15 cellular contexts compared by ENCODE assay signal in the genomic region with DNA sequence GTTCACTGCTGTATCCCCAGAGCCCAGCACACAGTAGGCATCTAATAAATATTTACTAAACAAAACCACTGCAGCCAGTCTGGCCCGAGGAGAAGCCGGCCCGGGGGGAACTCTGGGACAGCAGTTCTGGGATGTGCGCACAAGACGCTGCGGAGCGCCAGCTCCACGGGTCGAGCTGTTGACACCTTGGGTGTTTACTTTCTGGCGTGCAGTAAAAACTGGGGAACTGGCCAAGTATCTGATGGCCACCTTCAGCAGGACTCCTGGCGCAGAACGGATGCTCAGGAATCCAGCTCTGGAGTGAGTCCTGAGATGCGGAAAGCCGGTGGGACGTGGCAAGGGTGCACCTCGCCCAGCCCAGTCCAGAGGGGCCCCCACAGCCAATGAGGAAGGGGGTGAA.
DNase-seq lines count a peak whose midpoint lies in the region; ATAC-seq and TF ChIP-seq lines count a peak whose summit lies in the region.
"Had no signal": no experiment of that assay in that cellular context is flagged by ENCODE, and none has a peak within 500 bp of the region (broad histone marks: within the 10 kb centered on the region; RNA-seq: fewer than 3 reads in every experiment).

No MANE protein-coding gene starts in this region.

- no peak for ATAC-seq in WTC11
- no peak for ATAC-seq in gastrocnemius medialis
- ATAC-seq in HG02759 (IDR thresholded peaks at IDR 0.05; ENCODE audit: unreplicated experiment): no peak
- no peak for ATAC-seq in GM19463 (IDR thresholded peaks at IDR 0.05; ENCODE audit: unreplicated experiment)

- H3K36me3 ChIP-seq in HUES6 (ENCODE audit: control insufficient read depth, insufficient read depth, low read length) (0 out of 2 replicates have a peak, but pooled peaks cover 2% of the 10 kb centered on the region), hepatocyte (replicated peaks; ENCODE audit: insufficient read depth, low read depth) (no peaks in the 10 kb centered on the region), gastrocnemius medialis (no peaks in the 10 kb centered on the region)

- POLR2A ChIA-PET in WTC11 (lab: Charles Lee): no interaction called here

- no peaks in the 10 kb centered on the region for H3K36me3 Mint-ChIP-seq in WTC11

- peaks cover 81% of the 10 kb centered on the region for H3K4me1 ChIP-seq in HUES6 (ENCODE audit: control insufficient read depth, insufficient read depth, low read length)
- H3K4me1 ChIP-seq in hepatocyte (ENCODE audit: insufficient read depth): peaks cover 75% of the 10 kb centered on the region
- peaks cover 65 to 71% of the 10 kb centered on the region in 2 donors for H3K4me1 ChIP-seq in gastrocnemius medialis

- peaks cover 86% of the 10 kb centered on the region for H3K4me1 Mint-ChIP-seq in WTC11

- in situ Hi-C loops in gastrocnemius medialis (cut with MboI; ENCODE audit: low sequenced_read_pairs in 4 of 4): loop anchor here in 1 of 4 donors (25.0 kb wide), 1 partner anchor 115 kb away; no protein-coding TSS in a partner anchor

- peak overlapping the region; percentile 84; the same call in 1 of the 2 replicates for H3K27ac ChIP-seq in HUES6 (ENCODE audit: low read depth, low read length)
- peak overlapping the region; percentile 79 for H3K27ac ChIP-seq in hepatocyte
- peak overlapping the region in 3 of 4 donors; percentile 39 to 65 (median 49) for H3K27ac ChIP-seq in gastrocnemius medialis

- no peaks in the 10 kb centered on the region for H3K27me3 ChIP-seq in HUES6 (ENCODE audit: control insufficient read depth, insufficient read depth, low read length)
- no peaks in the 10 kb centered on the region for H3K27me3 ChIP-seq in hepatocyte
- H3K27me3 ChIP-seq in gastrocnemius medialis: no peaks in the 10 kb centered on the region

- intact Hi-C loops in gastrocnemius medialis (cut with DNase I; ENCODE audit: low total_unique reads): no loop called here

- H3K9me3 Mint-ChIP-seq in WTC11: no peaks in the 10 kb centered on the region
- H3K9me3 Mint-ChIP-seq: activated naive CD8-positive, alpha-beta T cell treated with anti-CD3 and anti-CD28 coated beads for 36 hours had no signal

- no peaks in the 10 kb centered on the region for H3K27me3 Mint-ChIP-seq in WTC11 (ENCODE audit: low read depth)
- H3K27me3 Mint-ChIP-seq: activated naive CD8-positive, alpha-beta T cell treated with anti-CD3 and anti-CD28 coated beads for 36 hours had no signal

- H3K4me3 ChIP-seq in HUES6 (ENCODE audit: low read depth, low read length) (no peak overlapping the region), hepatocyte (no peak overlapping the region), gastrocnemius medialis (no peak overlapping the region)

- H3K9me3 ChIP-seq in HUES6 (ENCODE audit: control insufficient read depth, insufficient read depth, low read depth, low read length) (no peaks in the 10 kb centered on the region), hepatocyte (ENCODE audit: low read depth) (no peaks in the 10 kb centered on the region), gastrocnemius medialis (no peaks in the 10 kb centered on the region)

- no peak for TF ChIP-seq CTCF in WTC11 (IDR thresholded peaks at IDR 0.05)
- TF ChIP-seq CTCF in hepatocyte (IDR thresholded peaks at IDR 0.05; ENCODE audit: poor library complexity): no peak
- TF ChIP-seq CTCF in gastrocnemius medialis (IDR thresholded peaks at IDR 0.05 in 4 of 5, conservative IDR thresholded peaks at IDR 0.05 in 1 of 5): no peak

- no peaks in the 10 kb centered on the region for H3K9me2 ChIP-seq in hepatocyte (replicated peaks; ENCODE audit: insufficient read depth)

- H2AFZ ChIP-seq in hepatocyte: no peak overlapping the region

- DNase-seq in WTC11 (ENCODE audit: low spot score): no peak
- DNase-seq in hepatocyte (ENCODE audit: low spot score): no peak
- DNase-seq in gastrocnemius medialis: peak in 1 of 2 donors; percentile 54
- DNase-seq in hepatic stellate cell (ENCODE audit: low spot score): no peak
- DNase-seq: activated CD4-positive, alpha-beta T cell treated with anti-CD3 and anti-CD28 coated beads, Interleukin-2, amount 50 U/mL, for 4 hours; activated naive CD8-positive, alpha-beta T cell treated with anti-CD3 and anti-CD28 coated beads for 36 hours; activated T-cell treated with anti-CD3 and anti-CD28 coated beads, Interleukin-2, amount 50 U/mL, for 1 hour; DMS 273 treated with DMSO at 0.1 percent for 48 hours; NCI-H1930; NCI-H510A; OCI-M1; stimulated activated CD4-positive, alpha-beta T cell treated with anti-CD3 and anti-CD28 coated beads, Interleukin-4, amount 100 ng/mL, for 1 hour had no signal

- H4K20me1 ChIP-seq in hepatocyte (ENCODE audit: insufficient read depth, poor library complexity, severe bottlenecking): peaks cover 73% of the 10 kb centered on the region

- peak overlapping the region; percentile 96 for H3K27ac Mint-ChIP-seq in WTC11

- TF ChIP-seq POLR2A in gastrocnemius medialis (IDR thresholded peaks at IDR 0.05): no peak

- no peak overlapping the region for H3K4me3 Mint-ChIP-seq in WTC11
- H3K4me3 Mint-ChIP-seq: activated naive CD8-positive, alpha-beta T cell treated with anti-CD3 and anti-CD28 coated beads for 36 hours had no signal

- CTCF ChIA-PET in WTC11 (lab: Charles Lee): interaction anchor here (0.6 to 4.0 kb wide), 3 partner anchors 10 to 270 kb away, joined by 3 to 12 read pairs (median 3); no protein-coding TSS in a partner anchor

- H3K9ac ChIP-seq in HUES6 (ENCODE audit: low read length): no peak overlapping the region

- H3K79me2 ChIP-seq in hepatocyte: peaks cover 96% of the 10 kb centered on the region

- no peak overlapping the region for H3K4me2 ChIP-seq in hepatocyte

- WGBS in hepatocyte (ENCODE audit: low lambda C conversion rate, missing lambda C conversion rate): 68% methylated on average over 16 of the region's 16 CpGs

TF ChIP-seq in WTC11, 78 proteins besides CTCF, POLR2A, EP300 and RAD21:
- TF ChIP-seq, protein P1, sequence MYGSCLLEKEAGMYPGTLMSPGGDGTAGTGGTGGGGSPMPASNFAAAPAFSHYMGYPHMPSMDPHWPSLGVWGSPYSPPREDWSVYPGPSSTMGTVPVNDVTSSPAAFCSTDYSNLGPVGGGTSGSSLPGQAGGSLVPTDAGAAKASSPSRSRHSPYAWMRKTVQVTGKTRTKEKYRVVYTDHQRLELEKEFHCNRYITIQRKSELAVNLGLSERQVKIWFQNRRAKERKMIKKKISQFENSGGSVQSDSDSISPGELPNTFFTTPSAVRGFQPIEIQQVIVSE (CRISPR knock-in tag; IDR thresholded peaks at IDR 0.05; ENCODE audit: borderline replicate concordance): no peak
- no peak for TF ChIP-seq NR2C2 (CRISPR knock-in tag; IDR thresholded peaks at IDR 0.05)
- TF ChIP-seq KAT7 (CRISPR knock-in tag; IDR thresholded peaks at IDR 0.05; ENCODE audit: borderline replicate concordance): no peak
- TF ChIP-seq, protein P2, sequence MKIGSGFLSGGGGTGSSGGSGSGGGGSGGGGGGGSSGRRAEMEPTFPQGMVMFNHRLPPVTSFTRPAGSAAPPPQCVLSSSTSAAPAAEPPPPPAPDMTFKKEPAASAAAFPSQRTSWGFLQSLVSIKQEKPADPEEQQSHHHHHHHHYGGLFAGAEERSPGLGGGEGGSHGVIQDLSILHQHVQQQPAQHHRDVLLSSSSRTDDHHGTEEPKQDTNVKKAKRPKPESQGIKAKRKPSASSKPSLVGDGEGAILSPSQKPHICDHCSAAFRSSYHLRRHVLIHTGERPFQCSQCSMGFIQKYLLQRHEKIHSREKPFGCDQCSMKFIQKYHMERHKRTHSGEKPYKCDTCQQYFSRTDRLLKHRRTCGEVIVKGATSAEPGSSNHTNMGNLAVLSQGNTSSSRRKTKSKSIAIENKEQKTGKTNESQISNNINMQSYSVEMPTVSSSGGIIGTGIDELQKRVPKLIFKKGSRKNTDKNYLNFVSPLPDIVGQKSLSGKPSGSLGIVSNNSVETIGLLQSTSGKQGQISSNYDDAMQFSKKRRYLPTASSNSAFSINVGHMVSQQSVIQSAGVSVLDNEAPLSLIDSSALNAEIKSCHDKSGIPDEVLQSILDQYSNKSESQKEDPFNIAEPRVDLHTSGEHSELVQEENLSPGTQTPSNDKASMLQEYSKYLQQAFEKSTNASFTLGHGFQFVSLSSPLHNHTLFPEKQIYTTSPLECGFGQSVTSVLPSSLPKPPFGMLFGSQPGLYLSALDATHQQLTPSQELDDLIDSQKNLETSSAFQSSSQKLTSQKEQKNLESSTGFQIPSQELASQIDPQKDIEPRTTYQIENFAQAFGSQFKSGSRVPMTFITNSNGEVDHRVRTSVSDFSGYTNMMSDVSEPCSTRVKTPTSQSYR (CRISPR knock-in tag; IDR thresholded peaks at IDR 0.05): no peak
